ENCODE assay signal across 20 cellular contexts in the genomic region with DNA sequence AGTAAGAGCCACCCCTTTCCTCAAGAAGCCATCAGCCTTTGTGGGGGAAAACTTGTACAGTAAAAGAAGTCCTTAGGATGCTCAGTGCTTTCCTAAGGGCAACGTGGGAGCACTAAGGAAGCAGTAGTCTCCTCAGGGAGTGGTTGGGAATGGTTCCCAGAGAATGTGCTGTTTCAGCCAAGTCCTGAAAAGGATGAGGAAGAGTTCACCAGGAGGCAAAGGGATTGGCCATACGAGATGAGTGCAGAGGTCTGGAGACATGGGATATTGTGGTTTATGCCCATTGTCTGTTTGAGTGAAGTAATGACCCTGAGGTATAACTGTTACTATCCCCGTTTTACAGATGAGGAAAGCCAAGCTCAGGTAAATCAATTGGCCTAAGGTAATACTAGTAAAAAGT.
DNase-seq lines count a peak whose midpoint lies in the region; ATAC-seq, FAIRE-seq and TF ChIP-seq lines count a peak whose summit lies in the region.
"Had no signal": no experiment of that assay in that cellular context is flagged by ENCODE, and none has a peak within 500 bp of the region (broad histone marks: within the 10 kb centered on the region; RNA-seq: fewer than 3 reads in every experiment).

No MANE protein-coding gene starts in this region.

- H3K4me3 Mint-ChIP-seq in chondrocyte (ENCODE audit: unreplicated experiment): no peak overlapping the region
- no peak overlapping the region for H3K4me3 Mint-ChIP-seq in stimulated activated naive B cell treated with anti-CD40 and anti-IgM and Interleukin-4, amounts not matched to agents 10 μg/mL and 1 μg/mL and 100 μg/mL, for 72 hours
- H3K4me3 Mint-ChIP-seq: activated CD8-positive, alpha-beta T cell treated with anti-CD3 and anti-CD28 coated beads, Interleukin-2, amount 10 ng/mL, durations not matched to agents 7 days and 5 days; IgD-negative memory B cell; naive thymus-derived CD4-positive, alpha-beta T cell had no signal

- peaks cover 7% of the 10 kb centered on the region for H3K36me3 Mint-ChIP-seq in chondrocyte (ENCODE audit: low read depth)
- peaks cover 17 to 30% of the 10 kb centered on the region in 2 donors for H3K36me3 Mint-ChIP-seq in stimulated activated naive B cell treated with anti-CD40 and anti-IgM and Interleukin-4, amounts not matched to agents 10 μg/mL and 1 μg/mL and 100 μg/mL, for 72 hours

- H3K4me3 ChIP-seq in keratinocyte (ENCODE audit: control insufficient read depth in 2 of 3, extremely low read depth in 1 of 3, insufficient read depth in 2 of 3, low read depth in 1 of 3, low read length in 3 of 3): no peak overlapping the region
- H3K4me3 ChIP-seq: stomach had no signal

- H3K9ac ChIP-seq in keratinocyte (ENCODE audit: control insufficient read depth, extremely low read depth, insufficient read depth, low read length): no peak overlapping the region

- no peak overlapping the region for H3K27ac ChIP-seq in keratinocyte (ENCODE audit: control insufficient read depth, insufficient read depth, low read length)
- H3K27ac ChIP-seq: foreskin keratinocyte, stomach had no signal

- dilution Hi-C loops in keratinocyte (cut with MboI; ENCODE audit: extremely low pct_ligation_motif_present, low sequenced_read_pairs): no loop called here

- no peaks in the 10 kb centered on the region for H3K4me1 ChIP-seq in keratinocyte (ENCODE audit: control insufficient read depth, extremely low read depth, insufficient read depth, low read length)
- H3K4me1 ChIP-seq: foreskin keratinocyte, stomach had no signal

- peaks cover 38% of the 10 kb centered on the region for H3K4me1 Mint-ChIP-seq in chondrocyte (ENCODE audit: low read depth)
- no peaks in the 10 kb centered on the region for H3K4me1 Mint-ChIP-seq in stimulated activated naive B cell treated with anti-CD40 and anti-IgM and Interleukin-4, amounts not matched to agents 10 μg/mL and 1 μg/mL and 100 μg/mL, for 72 hours
- H3K4me1 Mint-ChIP-seq: IgD-negative memory B cell; naive thymus-derived CD4-positive, alpha-beta T cell had no signal

- no peak for TF ChIP-seq CTCF in chondrocyte (IDR thresholded peaks at IDR 0.05)
- TF ChIP-seq CTCF in keratinocyte (optimal IDR thresholded peaks at IDR 0.05 in 1 of 3, IDR thresholded peaks at IDR 0.05 in 1 of 3, conservative IDR thresholded peaks at IDR 0.05 in 1 of 3; ENCODE audit: extremely low read depth in 1 of 3, insufficient read depth in 2 of 3, low read length in 3 of 3): no peak

- ATAC-seq in HG03439 (IDR thresholded peaks at IDR 0.05; ENCODE audit: unreplicated experiment): no peak
- ATAC-seq in stimulated activated naive B cell treated with anti-CD40 and anti-IgM and Interleukin-4, amounts not matched to agents 10 μg/mL and 1 μg/mL and 100 μg/mL, for 72 hours (replicated peaks): no peak
- ATAC-seq: activated CD8-positive, alpha-beta T cell treated with anti-CD3 and anti-CD28 coated beads, Interleukin-2, amount 10 ng/mL, durations not matched to agents 7 days and 5 days; activated naive CD4-positive, alpha-beta T cell treated with anti-CD3 and anti-CD28 coated beads, Interleukin-2, amount 50 U/mL, for 72 hours; foreskin keratinocyte; naive thymus-derived CD4-positive, alpha-beta T cell had no signal

- no peaks in the 10 kb centered on the region for H3K27me3 ChIP-seq in keratinocyte (ENCODE audit: control insufficient read depth, extremely low read depth, insufficient read depth, low read length)
- H3K27me3 ChIP-seq: foreskin keratinocyte, stomach had no signal

- H3K4me2 ChIP-seq in keratinocyte (ENCODE audit: control insufficient read depth, extremely low read depth, insufficient read depth, low read depth, low read length): no peak overlapping the region

- DNase-seq in EL (peak; percentile 39), NCI-H226 (peak; percentile 60), chondrocyte (ENCODE audit: low spot score) (no peak), keratinocyte (ENCODE audit: low read depth, low spot score) (no peak), NCI-H1048 (lab: John Stamatoyannopoulos, UW) (no peak), ACHN (no peak)
- no peak for DNase-seq in stimulated activated naive B cell treated with anti-CD40 and anti-IgM and Interleukin-4, amounts not matched to agents 10 μg/mL and 1 μg/mL and 100 μg/mL, for 72 hours
- DNase-seq: activated CD4-positive, CD25-positive, alpha-beta regulatory T cell; activated CD8-positive, alpha-beta T cell treated with anti-CD3 and anti-CD28 coated beads, Interleukin-2, amount 10 ng/mL, durations not matched to agents 7 days and 5 days; activated T-cell treated with anti-CD3 and anti-CD28 coated beads, Interleukin-2, amount 50 U/mL, for 48 hours; DMS79; effector memory CD4-positive, alpha-beta T cell; foreskin keratinocyte; naive thymus-derived CD4-positive, alpha-beta T cell; NCI-H526; stomach had no signal

- H3K79me2 ChIP-seq in keratinocyte (ENCODE audit: control insufficient read depth, insufficient read depth, low read length): no peaks in the 10 kb centered on the region

- H3K9me3 Mint-ChIP-seq in chondrocyte (ENCODE audit: low read depth): no peaks in the 10 kb centered on the region
- H3K9me3 Mint-ChIP-seq in stimulated activated naive B cell treated with anti-CD40 and anti-IgM and Interleukin-4, amounts not matched to agents 10 μg/mL and 1 μg/mL and 100 μg/mL, for 72 hours: no peaks in the 10 kb centered on the region
- H3K9me3 Mint-ChIP-seq: activated naive CD4-positive, alpha-beta T cell treated with anti-CD3 and anti-CD28 coated beads, Interleukin-2, amount 50 U/mL, for 72 hours; IgD-negative memory B cell; naive thymus-derived CD4-positive, alpha-beta T cell had no signal

- H3K9me1 ChIP-seq in keratinocyte (ENCODE audit: control insufficient read depth, extremely low read depth, insufficient read depth, low read length): peaks cover 2% of the 10 kb centered on the region

- no peaks in the 10 kb centered on the region for H4K20me1 ChIP-seq in keratinocyte (ENCODE audit: control insufficient read depth, extremely low read depth, insufficient read depth, low read length)

- H2AFZ ChIP-seq in keratinocyte (ENCODE audit: control insufficient read depth, low read length): no peak overlapping the region

- peak; percentile 32 for FAIRE-seq in keratinocyte (lab: Jason Lieb, UNC)
- FAIRE-seq: H54 had no signal

- no peaks in the 10 kb centered on the region for H3K27me3 Mint-ChIP-seq in chondrocyte (ENCODE audit: low read depth)
- H3K27me3 Mint-ChIP-seq in stimulated activated naive B cell treated with anti-CD40 and anti-IgM and Interleukin-4, amounts not matched to agents 10 μg/mL and 1 μg/mL and 100 μg/mL, for 72 hours: no peaks in the 10 kb centered on the region
- H3K27me3 Mint-ChIP-seq: IgD-negative memory B cell; naive thymus-derived CD4-positive, alpha-beta T cell had no signal

- in situ Hi-C loops in ACHN (cut with HindIII; ENCODE audit: low pct_ligation_motif_present, low pct_unique_long_range_greater_than_20kb, low sequenced_read_pairs): no loop called here

- H3K9me3 ChIP-seq in keratinocyte (ENCODE audit: control insufficient read depth, low read depth, low read length): no peaks in the 10 kb centered on the region
- H3K9me3 ChIP-seq: stomach had no signal

- peak overlapping the region; percentile 51 for H3K27ac Mint-ChIP-seq in chondrocyte (ENCODE audit: unreplicated experiment)
- no peak overlapping the region for H3K27ac Mint-ChIP-seq in stimulated activated naive B cell treated with anti-CD40 and anti-IgM and Interleukin-4, amounts not matched to agents 10 μg/mL and 1 μg/mL and 100 μg/mL, for 72 hours
- H3K27ac Mint-ChIP-seq: activated CD8-positive, alpha-beta T cell treated with anti-CD3 and anti-CD28 coated beads, Interleukin-2, amount 10 ng/mL, durations not matched to agents 7 days and 5 days; IgD-negative memory B cell had no signal

- peaks cover 19 to 32% of the 10 kb centered on the region in 2 experiments for H3K36me3 ChIP-seq in keratinocyte (ENCODE audit: control insufficient read depth in 2 of 2, extremely low read depth in 1 of 2, insufficient read depth in 2 of 2, low read length in 2 of 2)

Comparison
In these comparisons a context has a peak if more than half of its experiments do, and no peak if none do; other contexts are left out.
1. DNase-seq: peak in EL (single experiment) and NCI-H226 (single experiment); none in chondrocyte (single experiment), keratinocyte (single experiment), NCI-H1048 (single experiment), ACHN (single experiment) and stimulated activated naive B cell treated with anti-CD40 and anti-IgM and Interleukin-4, amounts not matched to agents 10 μg/mL and 1 μg/mL and 100 μg/mL, for 72 hours (single experiment).